ENCODE assay signal across 8 cellular contexts in the genomic region with DNA sequence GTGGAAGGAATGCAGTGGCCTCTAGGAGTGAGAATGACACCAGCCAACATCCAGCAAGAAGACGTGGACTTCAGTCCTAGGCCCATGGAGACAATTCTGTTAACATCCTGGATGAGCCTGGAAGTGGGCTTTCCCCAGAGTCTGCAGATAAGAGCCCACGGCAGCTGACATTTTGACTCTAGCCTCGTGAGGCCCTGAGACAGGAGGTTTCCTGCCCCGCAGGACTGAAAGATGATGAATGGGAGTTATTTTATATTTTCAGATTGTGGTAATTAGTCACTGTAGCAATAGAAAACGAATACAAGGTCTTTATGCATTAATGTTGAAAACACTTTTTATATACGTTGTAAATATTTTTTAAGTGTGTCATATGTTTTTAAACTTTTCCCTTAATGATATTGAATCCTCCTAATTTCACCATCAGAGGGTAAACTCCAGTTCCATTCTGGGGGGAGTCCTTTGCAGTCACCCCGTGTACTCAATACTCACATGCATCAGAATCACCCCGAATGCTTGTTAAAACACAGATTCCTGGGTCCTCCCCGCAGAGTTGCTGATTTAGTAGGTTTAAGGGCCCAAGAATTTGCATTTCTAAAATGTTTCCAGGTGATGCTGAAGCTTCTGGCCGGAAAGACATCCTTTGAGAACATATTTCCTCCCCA. TPM values are rescaled to one million over a fixed set of nuclear protein-coding genes. Genes with fewer than 3 reads are reported as not detected.
DNase-seq lines count a peak whose midpoint lies in the region; ATAC-seq, FAIRE-seq and TF ChIP-seq lines count a peak whose summit lies in the region.

No MANE protein-coding gene starts in this region.

- no peak for TF ChIP-seq EP300 in K562 (IDR thresholded peaks at IDR 0.05; ENCODE audit: low read length)

- TF ChIP-seq POLR2A in K562 (conservative IDR thresholded peaks at IDR 0.05) = no peak

- WGBS in K562 (ENCODE audit: insufficient coverage, low coverage, missing lambda C conversion rate) = 13% methylated on average over 10 of the region's 10 CpGs

- H3K27me3 ChIP-seq in HL-60 (ENCODE audit: insufficient read depth, poor library complexity, severe bottlenecking) (no peaks in the 10 kb centered on the region), K562 (ENCODE audit: control insufficient read depth in 2 of 2, insufficient read depth in 2 of 2, low read length in 2 of 2) (peaks cover 0 to 8% of the 10 kb centered on the region in 2 experiments; a peak in 2 of 5 replicates), mucosa of rectum (ENCODE audit: control insufficient read depth in 2 of 2, insufficient read depth in 2 of 2, low read length in 2 of 2) (no peaks in the 10 kb centered on the region)

- DNase-seq in AG10803 (ENCODE audit: low read depth) = no peak
- no peak for DNase-seq in HL-60 (ENCODE audit: low read depth in 1 of 2, low spot score in 1 of 2)
- peak in 1 of 4 experiments; percentile 35 for DNase-seq in K562 (ENCODE audit: extremely low read depth in 1 of 4, low spot score in 3 of 4)
- DNase-seq in ecto neural progenitor cell (ENCODE audit: low spot score) = no peak
- no peak for DNase-seq in dermis blood vessel endothelial cell
- no peak for DNase-seq in mucosa of gallbladder (ENCODE audit: low spot score)

- FAIRE-seq in K562 (lab: Jason Lieb, UNC) = peak; percentile 71

- peak overlapping the region; percentile 76 for H3K4me2 ChIP-seq in K562 (ENCODE audit: insufficient read depth, low read length)

- no peak for TF ChIP-seq CTCF in AG10803 (conservative IDR thresholded peaks at IDR 0.05; ENCODE audit: low read length)
- no peak for TF ChIP-seq CTCF in HL-60 (IDR thresholded peaks at IDR 0.05; ENCODE audit: insufficient read depth, low read length)
- no peak for TF ChIP-seq CTCF in K562 (IDR thresholded peaks at IDR 0.05 in 2 of 3, conservative IDR thresholded peaks at IDR 0.05 in 1 of 3; ENCODE audit: insufficient read depth in 2 of 3, low read depth in 1 of 3, low read length in 3 of 3)

- TF ChIP-seq RAD21 in K562 (CRISPR knock-in tag; conservative IDR thresholded peaks at IDR 0.05 in 1 of 2, IDR thresholded peaks at IDR 0.05 in 1 of 2) = no peak

- H3K9ac ChIP-seq in K562 (ENCODE audit: insufficient read depth in 1 of 2, low read depth in 2 of 2, low read length in 2 of 2) (peak overlapping the region in 1 of 2 experiments; percentile 11; a peak in 2 of 4 replicates), mucosa of rectum (ENCODE audit: low read depth in 1 of 2, low read length in 2 of 2) (peak overlapping the region in 1 of 2 donors; percentile 32)

- POLR2A ChIA-PET in K562 (lab: Yijun Ruan, JAX) = interaction anchor here (1.0 kb wide), 1 partner anchor 20 kb away, joined by 4 read pairs; no protein-coding TSS in a partner anchor

- H3K9me1 ChIP-seq in K562 (ENCODE audit: control insufficient read depth, insufficient read depth, low read length) = no peaks in the 10 kb centered on the region

- peaks cover 8% of the 10 kb centered on the region; the same call in 1 of the 2 replicates for H4K20me1 ChIP-seq in K562 (replicated peaks; ENCODE audit: control insufficient read depth, insufficient read depth, low read length)

- intact Hi-C loops in K562 (cut with micrococcal nuclease) = no loop called here

- H3K4me1 ChIP-seq in K562 (replicated peaks in 1 of 2; ENCODE audit: control insufficient read depth in 2 of 2, insufficient read depth in 2 of 2, low read length in 2 of 2) (peaks cover 7 to 38% of the 10 kb centered on the region in 2 experiments; a peak in 4 of 5 replicates), mucosa of rectum (ENCODE audit: control insufficient read depth in 2 of 2, insufficient read depth in 2 of 2, low read length in 2 of 2) (peaks cover 11 to 21% of the 10 kb centered on the region in 2 donors)

- peaks cover 12% of the 10 kb centered on the region for H3K79me2 ChIP-seq in K562 (ENCODE audit: control insufficient read depth, insufficient read depth, low read length)

- in situ Hi-C loops in K562 (cut with MboI) = no loop called here

- ATAC-seq in K562 (no peak), GM21381 (IDR thresholded peaks at IDR 0.05; ENCODE audit: unreplicated experiment) (no peak)

- H3K36me3 ChIP-seq in K562 (ENCODE audit: control insufficient read depth, insufficient read depth, low read length) (no peaks in the 10 kb centered on the region), mucosa of rectum (ENCODE audit: control insufficient read depth in 2 of 2, insufficient read depth in 2 of 2, low read length in 2 of 2) (no peaks in the 10 kb centered on the region)

- H3K27ac ChIP-seq in HL-60 (replicated peaks) = peak overlapping the region; percentile 23
- no peak overlapping the region for H3K27ac ChIP-seq in K562 (ENCODE audit: extremely low read depth, low read depth, low read length)
- H3K27ac ChIP-seq in mucosa of rectum (ENCODE audit: low read depth in 2 of 2, low read length in 2 of 2) = peak overlapping the region; percentile 5 to 56

- CTCF ChIA-PET in K562 (lab: Yijun Ruan, JAX; ENCODE audit: low intra/inter-chr PET ratio) = no interaction called here

- H3K9me3 ChIP-seq in K562 (replicated peaks; ENCODE audit: control insufficient read depth, insufficient read depth, low read depth, low read length) (no peaks in the 10 kb centered on the region), mucosa of rectum (ENCODE audit: control insufficient read depth in 2 of 2, low read length in 2 of 2) (no peaks in the 10 kb centered on the region)

- peak overlapping the region; percentile 49 for H3K4me3 ChIP-seq in AG10803 (ENCODE audit: low read length)
- peak overlapping the region; percentile 85 for H3K4me3 ChIP-seq in HL-60 (replicated peaks; ENCODE audit: insufficient read depth, low read length)
- peak overlapping the region; percentile 92; the same call in 1 of the 2 replicates for H3K4me3 ChIP-seq in K562
- peak overlapping the region; percentile 83 to 88 for H3K4me3 ChIP-seq in mucosa of rectum (ENCODE audit: low read length in 2 of 2)

- H2AFZ ChIP-seq in K562 (ENCODE audit: low read depth, low read length) = peak overlapping the region; percentile 96

- no TSS peak for BruUV-seq in K562 (replicated peaks; lab: Mats Ljungman, UMichigan)

TF ChIP-seq in K562, 482 proteins besides CTCF, POLR2A, EP300 and RAD21 (continues in another document):
- TF ChIP-seq E2F4 (CRISPR knock-in tag; IDR thresholded peaks at IDR 0.05; ENCODE audit: low read depth) = no peak
- TF ChIP-seq ARID1B (IDR thresholded peaks at IDR 0.05) = no peak
- TF ChIP-seq BHLHE40 (IDR thresholded peaks at IDR 0.05; ENCODE audit: low read length) = no peak
- no peak for TF ChIP-seq WHSC1 (IDR thresholded peaks at IDR 0.05; ENCODE audit: low read length)
- TF ChIP-seq HEY1 (CRISPR knock-in tag; IDR thresholded peaks at IDR 0.05; ENCODE audit: borderline replicate concordance) = no peak
- no peak for TF ChIP-seq MTF1 (CRISPR knock-in tag; IDR thresholded peaks at IDR 0.05; ENCODE audit: borderline replicate concordance)
- TF ChIP-seq ZNF644 (tag; IDR thresholded peaks at IDR 0.05; ENCODE audit: low read depth) = no peak

RNA-seq across cellular contexts. Expression of gene TPCN2, which starts 0.5 kb away (rescaled TPM):
- 40.8 and 84.4 TPM in 2 replicates for total RNA-seq in K562 (2011; cell fraction: chromatin; rRNA removed; ENCODE audit: low replicate concordance)
- total RNA-seq in K562 (2011; cell fraction: nucleolus; rRNA removed) = 45.5 and 52.4 TPM in 2 replicates
- 44.5 and 47.8 TPM in 2 replicates for total RNA-seq in K562 (2011; cell fraction: nucleoplasm; rRNA removed)
- total RNA-seq in K562 (2014; rRNA removed) = 4.6 and 4.9 TPM in 2 replicates
- total RNA-seq in K562 (2014; rRNA removed; fragmentation: Illumina TruSeq; extraction: Trizol) = 2.3 and 2.8 TPM in 2 replicates
- total RNA-seq in K562 (2015; rRNA removed; fragmentation: Illumina TruSeq; extraction: Trizol) = 3.1 and 3.2 TPM in 2 replicates
- total RNA-seq in K562 (2021) = 9.2 and 10.2 TPM in 2 replicates
- 5.5 and 5.9 TPM in 2 replicates for polyA plus RNA-seq in K562 (2011; rRNA removed)
- 5.8 TPM in 2 replicates for polyA plus RNA-seq in K562 (2011; cell fraction: cytosol; rRNA removed)
- polyA plus RNA-seq in K562 (2011; cell fraction: nucleus; rRNA removed) = 49.5 and 65.9 TPM in 2 replicates
- polyA plus RNA-seq in K562 (2012) = 6.3 and 8.7 TPM in 2 replicates
- 5.0 and 5.7 TPM in 2 replicates for polyA plus RNA-seq in K562 (2014; fragmentation: Illumina TruSeq; extraction: Trizol)
- polyA plus RNA-seq in K562 (2014; fragmentation: Nextera tagmentation; extraction: Ambion mirVana) = under 1 TPM; 0.66 to 0.82 TPM
- polyA plus RNA-seq in K562 (2014; rRNA removed) = 7.0 and 9.3 TPM in 2 replicates
- polyA minus RNA-seq in K562 (2011; rRNA and poly(A)+ RNA removed) = 4.1 and 5.0 TPM in 2 replicates
- 6.3 and 6.4 TPM in 2 replicates for polyA minus RNA-seq in K562 (2011; cell fraction: cytosol; rRNA and poly(A)+ RNA removed)
- polyA minus RNA-seq in K562 (2011; cell fraction: nucleus; rRNA and poly(A)+ RNA removed) = 15.0 and 17.4 TPM in 2 replicates
- total RNA-seq in dermis blood vessel endothelial cell = 13.8 and 14.3 TPM in 2 replicates
- 29.1 TPM for total RNA-seq in mucosa of gallbladder

RNA-seq across cellular contexts. Expression of gene MRGPRF, which starts 35.1 kb away (rescaled TPM):
- not detected in 2 replicates for total RNA-seq in K562 (2011; cell fraction: chromatin; rRNA removed; ENCODE audit: low replicate concordance)
- total RNA-seq in K562 (2011; cell fraction: nucleolus; rRNA removed) = not detected in 2 replicates
- total RNA-seq in K562 (2011; cell fraction: nucleoplasm; rRNA removed) = not detected in 2 replicates
- total RNA-seq in K562 (2014; rRNA removed) (not detected in 2 replicates), K562 (2014; rRNA removed; fragmentation: Illumina TruSeq; extraction: Trizol) (not detected in 2 replicates), K562 (2015; rRNA removed; fragmentation: Illumina TruSeq; extraction: Trizol) (not detected in 2 replicates), K562 (2021) (0.07 TPM in 1 of 2 replicates, not detected in the other), dermis blood vessel endothelial cell (0.05 and 0.17 TPM in 2 replicates), mucosa of gallbladder (43.8 TPM)
- polyA plus RNA-seq in K562 (2011; rRNA removed) (not detected in 2 replicates), K562 (2014; fragmentation: Illumina TruSeq; extraction: Trizol) (not detected in 2 replicates), K562 (2014; fragmentation: Nextera tagmentation; extraction: Ambion mirVana) (not detected), K562 (2014; rRNA removed) (not detected in 2 replicates)
- not detected in 2 replicates for polyA plus RNA-seq in K562 (2011; cell fraction: cytosol; rRNA removed)
- polyA plus RNA-seq in K562 (2011; cell fraction: nucleus; rRNA removed) = not detected in 2 replicates
- not detected in 2 replicates for polyA plus RNA-seq in K562 (2012)
- not detected in 2 replicates for polyA minus RNA-seq in K562 (2011; rRNA and poly(A)+ RNA removed)
- polyA minus RNA-seq in K562 (2011; cell fraction: cytosol; rRNA and poly(A)+ RNA removed) = not detected in 2 replicates
- polyA minus RNA-seq in K562 (2011; cell fraction: nucleus; rRNA and poly(A)+ RNA removed) = not detected in 2 replicates

Comparison
In these comparisons a context has a peak if more than half of its experiments do, and no peak if none do; other contexts are left out.
1. RNA of gene MRGPRF, which starts 35.1 kb away (total RNA-seq): 43.8 TPM in mucosa of gallbladder (single experiment); 0.05 to 0.17 TPM in dermis blood vessel endothelial cell and 0.07 TPM in K562; every median in the first group is over 10 times any median in the second.
2. Peak in every context shown above with its lines, with median percentiles within 50 percentile points of each other: H3K4me3 ChIP-seq.